Comparison of ENCODE assay signal across 18 cellular contexts in the genomic region with DNA sequence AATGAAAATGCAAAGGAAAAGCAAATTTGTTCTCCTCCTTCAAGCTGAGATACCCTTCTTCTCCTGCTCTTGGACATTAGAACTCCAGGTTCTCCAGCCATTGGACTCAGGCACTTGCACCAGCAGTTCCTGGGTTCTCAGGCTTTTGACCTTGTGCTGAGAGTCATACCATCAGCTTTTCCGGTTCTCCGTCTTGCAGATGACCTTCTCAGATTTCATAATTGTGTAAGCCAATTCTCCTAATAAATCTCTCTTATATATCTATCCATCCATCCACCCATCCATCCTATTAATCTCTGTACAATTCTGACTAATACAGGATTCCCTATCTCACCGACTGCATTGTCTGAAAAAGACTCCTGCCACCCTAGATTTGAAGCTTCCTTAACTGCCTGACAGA.
DNase-seq lines count a peak whose midpoint lies in the region; ATAC-seq and TF ChIP-seq lines count a peak whose summit lies in the region.
"Had no signal": no experiment of that assay in that cellular context is flagged by ENCODE, and none has a peak within 500 bp of the region (broad histone marks: within the 10 kb centered on the region; RNA-seq: fewer than 3 reads in every experiment).

No MANE protein-coding gene starts in this region.

- TF ChIP-seq CTCF in tibial nerve (IDR thresholded peaks at IDR 0.05) = no peak
- no peak for TF ChIP-seq CTCF in activated CD8-positive, alpha-beta T cell treated with anti-CD3 and anti-CD28 coated beads for 36 hours (IDR thresholded peaks at IDR 0.05)

- no peak overlapping the region for H3K4me3 ChIP-seq in tibial nerve
- H3K4me3 ChIP-seq: right atrium auricular region, uterus had no signal

- intact Hi-C loops in activated CD8-positive, alpha-beta T cell treated with anti-CD3 and anti-CD28 coated beads for 36 hours (cut with micrococcal nuclease) = no loop called here

- no peak for TF ChIP-seq POLR2A in tibial nerve (IDR thresholded peaks at IDR 0.05)

- POLR2A ChIA-PET in activated CD8-positive, alpha-beta T cell treated with anti-CD3 and anti-CD28 coated beads for 36 hours (lab: Charles Lee) = no interaction called here

- no peaks in the 10 kb centered on the region for H3K9me3 Mint-ChIP-seq in activated CD8-positive, alpha-beta T cell treated with anti-CD3 and anti-CD28 coated beads for 36 hours
- H3K9me3 Mint-ChIP-seq: CD4-positive, alpha-beta memory T cell had no signal

- TF ChIP-seq EP300 in tibial nerve (IDR thresholded peaks at IDR 0.05) = no peak

- no peaks in the 10 kb centered on the region for H3K27me3 ChIP-seq in tibial nerve
- H3K27me3 ChIP-seq: right atrium auricular region, uterus had no signal

- peak overlapping the region in 3 of 4 donors; percentile 41 to 81 (median 77) for H3K27ac ChIP-seq in tibial nerve
- H3K27ac ChIP-seq: right atrium auricular region, uterus had no signal

- peaks cover 0 to 41% (median 11%) of the 10 kb centered on the region in 4 donors for H3K4me1 ChIP-seq in tibial nerve
- H3K4me1 ChIP-seq: right atrium auricular region, uterus had no signal

- H3K4me3 Mint-ChIP-seq in activated CD8-positive, alpha-beta T cell treated with anti-CD3 and anti-CD28 coated beads for 36 hours = no peak overlapping the region
- H3K4me3 Mint-ChIP-seq: CD4-positive, alpha-beta memory T cell had no signal

- H3K9me3 ChIP-seq in tibial nerve = no peaks in the 10 kb centered on the region
- H3K9me3 ChIP-seq: right atrium auricular region, uterus had no signal

- DNase-seq in HCEC 1CT = peak; percentile 89
- DNase-seq in SHP77 (lab: John Stamatoyannopoulos, UW) = peak; percentile 27 to 44
- peak; percentile 24 for DNase-seq in fibroblast of peridontal ligament (ENCODE audit: extremely low read depth)
- DNase-seq in tibial nerve (ENCODE audit: low spot score in 2 of 2) = no peak
- no peak for DNase-seq in dedifferentiated amniotic fluid mesenchymal stem cell (ENCODE audit: extremely low spot score)
- DNase-seq in activated CD8-positive, alpha-beta T cell treated with anti-CD3 and anti-CD28 coated beads for 36 hours = no peak
- DNase-seq in NCI-H1105 treated with DMSO at 0.1 percent for 48 hours (lab: John Stamatoyannopoulos, UW) = no peak
- DNase-seq: activated CD4-positive, CD25-positive, alpha-beta regulatory T cell; activated gamma-delta T cell treated with Interleukin-2 at 50 U/mL for 16 hours; CD4-positive, alpha-beta memory T cell; effector CD4-positive, alpha-beta T cell; GDM1; NCI-H1694 treated with DMSO at 0.1 percent for 48 hours; NCI-H510A; OCI-M1; stimulated activated CD4-positive, alpha-beta T cell treated with anti-CD3 and anti-CD28 coated beads, Interleukin-4, amount 100 ng/mL, for 4 hours; uterus had no signal

- peaks cover 8% of the 10 kb centered on the region for H3K27me3 Mint-ChIP-seq in activated CD8-positive, alpha-beta T cell treated with anti-CD3 and anti-CD28 coated beads for 36 hours

- CTCF ChIA-PET in activated CD8-positive, alpha-beta T cell treated with anti-CD3 and anti-CD28 coated beads for 36 hours (lab: Charles Lee) = no interaction called here

- no peaks in the 10 kb centered on the region for H3K36me3 ChIP-seq in tibial nerve
- H3K36me3 ChIP-seq: right atrium auricular region, uterus had no signal

- H3K27ac Mint-ChIP-seq in activated CD8-positive, alpha-beta T cell treated with anti-CD3 and anti-CD28 coated beads for 36 hours = no peak overlapping the region
- H3K27ac Mint-ChIP-seq: CD4-positive, alpha-beta memory T cell had no signal

- H3K4me1 Mint-ChIP-seq in activated CD8-positive, alpha-beta T cell treated with anti-CD3 and anti-CD28 coated beads for 36 hours (ENCODE audit: low read depth) = peaks cover 11% of the 10 kb centered on the region

- H3K36me3 Mint-ChIP-seq in activated CD8-positive, alpha-beta T cell treated with anti-CD3 and anti-CD28 coated beads for 36 hours (ENCODE audit: low read depth) = no peaks in the 10 kb centered on the region
- H3K36me3 Mint-ChIP-seq: CD4-positive, alpha-beta memory T cell had no signal

- WGBS in tibial nerve, 2 donors = 39 to 43% methylated on average over 3 of the region's 3 CpGs

- no peak for ATAC-seq in activated CD8-positive, alpha-beta T cell treated with anti-CD3 and anti-CD28 coated beads for 36 hours

Comparison
In these comparisons a context has a peak if more than half of its experiments do, and no peak if none do; other contexts are left out.
1. DNase-seq: peak in HCEC 1CT (single experiment), SHP77 (2 of 2) and fibroblast of peridontal ligament (single experiment); none in tibial nerve (0 of 2), dedifferentiated amniotic fluid mesenchymal stem cell (single experiment), activated CD8-positive, alpha-beta T cell treated with anti-CD3 and anti-CD28 coated beads for 36 hours (single experiment) and NCI-H1105 treated with DMSO at 0.1 percent for 48 hours (single experiment).